Comparison of ENCODE assay signal across 24 cellular contexts in the genomic region with DNA sequence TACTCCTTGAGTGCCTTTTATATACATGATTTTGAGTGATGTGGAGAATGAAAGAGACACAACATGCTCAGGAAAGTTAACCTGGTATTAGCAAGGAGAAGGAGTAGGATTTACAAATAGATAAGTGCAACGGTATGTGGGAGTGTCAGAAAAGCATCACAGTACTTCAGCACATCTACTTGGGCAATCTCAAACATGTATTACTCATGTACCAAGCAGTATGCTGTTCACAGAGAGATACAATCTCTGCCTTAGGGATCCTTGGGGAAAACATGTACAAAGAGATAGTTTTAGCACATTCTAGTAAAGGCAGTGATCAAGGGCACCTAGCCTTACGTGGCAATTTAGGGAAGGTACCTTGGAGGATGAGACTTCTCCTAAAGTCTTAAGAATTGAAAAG.
DNase-seq lines count a peak whose midpoint lies in the region; ATAC-seq and TF ChIP-seq lines count a peak whose summit lies in the region.
"Had no signal": no experiment of that assay in that cellular context is flagged by ENCODE, and none has a peak within 500 bp of the region (broad histone marks: within the 10 kb centered on the region; RNA-seq: fewer than 3 reads in every experiment).

No MANE protein-coding gene starts in this region.

- H3K4me3 ChIP-seq in fibroblast of mammary gland (ENCODE audit: control insufficient read depth, low read depth, low read length), result no peak overlapping the region
- no peak overlapping the region for H3K4me3 ChIP-seq in psoas muscle
- H3K4me3 ChIP-seq in neural progenitor cell, result no peak overlapping the region
- H3K4me3 ChIP-seq: cardiac muscle cell, GM23338, right atrium auricular region had no signal

- H3K27me3 ChIP-seq in psoas muscle (ENCODE audit: insufficient read depth in 3 of 3, low read length in 2 of 3), result no peaks in the 10 kb centered on the region
- no peaks in the 10 kb centered on the region for H3K27me3 ChIP-seq in neural progenitor cell
- H3K27me3 ChIP-seq: right atrium auricular region had no signal

- H3K9ac ChIP-seq in neural progenitor cell, result no peak overlapping the region

- H3K27ac ChIP-seq in psoas muscle, result peak overlapping the region; percentile 62
- H3K27ac ChIP-seq in neural progenitor cell, result no peak overlapping the region
- H3K27ac ChIP-seq: cardiac muscle cell had no signal

- H3F3A ChIP-seq in neural progenitor cell (ENCODE audit: low read depth), result no peaks in the 10 kb centered on the region

- intact Hi-C loops in psoas muscle (cut with DNase I), result no loop called here

- DNase-seq in ELR (ENCODE audit: low read depth), result peak; percentile 43
- DNase-seq in amniotic epithelial cell (ENCODE audit: low read depth), result peak; percentile 98
- peak; percentile 70 for DNase-seq in fibroblast of mammary gland (ENCODE audit: low read depth)
- no peak for DNase-seq in psoas muscle
- DNase-seq in activated T-cell treated with anti-CD3 and anti-CD28 coated beads, Interleukin-2, amount 50 U/mL, for 1 hour, result no peak
- no peak for DNase-seq in NCI-H2081 treated with DMSO at 0.1 percent for 48 hours (lab: John Stamatoyannopoulos, UW)
- no peak for DNase-seq in neural progenitor cell (ENCODE audit: low spot score)
- DNase-seq: ACHN; activated CD8-positive, alpha-beta T cell treated with anti-CD3 and anti-CD28 coated beads, Interleukin-2, amount 10 ng/mL, durations not matched to agents 7 days and 5 days; activated naive CD8-positive, alpha-beta T cell treated with anti-CD3 and anti-CD28 coated beads for 36 hours; activated T-cell treated with anti-CD3 and anti-CD28 coated beads, Interleukin-2, amount 50 U/mL, for 48 hours; CD4-positive, CD25-positive, alpha-beta regulatory T cell; foreskin melanocyte; MM.1S; NCI-H187; SHP77; stimulated activated CD4-positive, alpha-beta T cell treated with anti-CD3 and anti-CD28 coated beads, Interleukin-1b, Interleukin-23, amount 100 ng/mL, for 48 hours had no signal

- no peaks in the 10 kb centered on the region for H3K79me2 ChIP-seq in neural progenitor cell (ENCODE audit: low read depth)

- H3K27ac Mint-ChIP-seq in neural progenitor cell, result no peak overlapping the region
- H3K27ac Mint-ChIP-seq: activated CD8-positive, alpha-beta T cell treated with anti-CD3 and anti-CD28 coated beads, Interleukin-2, amount 10 ng/mL, durations not matched to agents 7 days and 5 days; activated naive CD8-positive, alpha-beta T cell treated with anti-CD3 and anti-CD28 coated beads for 36 hours; CD4-positive, CD25-positive, alpha-beta regulatory T cell; GM23338; stimulated activated naive CD8-positive, alpha-beta T cell treated with anti-CD3 and anti-CD28 coated beads, Interleukin-15, Interleukin-2, amounts not matched to agents 100 ng/mL and 50 ng/mL, for 24 hours; WTC11 had no signal

- 64 to 83% (median 74%) methylated on average over 2 of the region's 2 CpGs for WGBS in psoas muscle, 3 donors

- H3K4me2 ChIP-seq in neural progenitor cell, result no peak overlapping the region
- H3K4me2 ChIP-seq: GM23338 had no signal

- H3K9me3 ChIP-seq in psoas muscle (no peaks in the 10 kb centered on the region), neural progenitor cell (ENCODE audit: low read depth) (no peaks in the 10 kb centered on the region)
- H3K9me3 ChIP-seq: right atrium auricular region had no signal

- H3K4me1 ChIP-seq in psoas muscle, result peaks cover 69% of the 10 kb centered on the region
- H3K4me1 ChIP-seq in neural progenitor cell, result no peaks in the 10 kb centered on the region

- no peaks in the 10 kb centered on the region for H3K27me3 Mint-ChIP-seq in neural progenitor cell (ENCODE audit: insufficient read depth, low read depth)
- H3K27me3 Mint-ChIP-seq: activated naive CD8-positive, alpha-beta T cell treated with anti-CD3 and anti-CD28 coated beads for 36 hours; CD4-positive, CD25-positive, alpha-beta regulatory T cell; stimulated activated naive CD8-positive, alpha-beta T cell treated with anti-CD3 and anti-CD28 coated beads, Interleukin-15, Interleukin-2, amounts not matched to agents 100 ng/mL and 50 ng/mL, for 24 hours had no signal

- H3K4me3 Mint-ChIP-seq in neural progenitor cell, result no peak overlapping the region
- H3K4me3 Mint-ChIP-seq: activated CD8-positive, alpha-beta T cell treated with anti-CD3 and anti-CD28 coated beads, Interleukin-2, amount 10 ng/mL, durations not matched to agents 7 days and 5 days; activated naive CD8-positive, alpha-beta T cell treated with anti-CD3 and anti-CD28 coated beads for 36 hours; CD4-positive, CD25-positive, alpha-beta regulatory T cell; GM23338; stimulated activated naive CD8-positive, alpha-beta T cell treated with anti-CD3 and anti-CD28 coated beads, Interleukin-15, Interleukin-2, amounts not matched to agents 100 ng/mL and 50 ng/mL, for 24 hours; WTC11 had no signal

- H3K9me3 Mint-ChIP-seq in neural progenitor cell, result no peaks in the 10 kb centered on the region
- H3K9me3 Mint-ChIP-seq: activated naive CD8-positive, alpha-beta T cell treated with anti-CD3 and anti-CD28 coated beads for 36 hours; GM23338; stimulated activated naive CD8-positive, alpha-beta T cell treated with anti-CD3 and anti-CD28 coated beads, Interleukin-15, Interleukin-2, amounts not matched to agents 100 ng/mL and 50 ng/mL, for 24 hours; WTC11 had no signal

- H3K4me1 Mint-ChIP-seq in neural progenitor cell, result peaks cover 15% of the 10 kb centered on the region
- H3K4me1 Mint-ChIP-seq: GM23338, WTC11 had no signal

- no peak for TF ChIP-seq CTCF in fibroblast of mammary gland (conservative IDR thresholded peaks at IDR 0.05; ENCODE audit: control insufficient read depth, insufficient read depth, low read depth, low read length)
- TF ChIP-seq CTCF in psoas muscle (IDR thresholded peaks at IDR 0.05), result no peak
- no peak for TF ChIP-seq CTCF in neural progenitor cell (IDR thresholded peaks at IDR 0.05)

- no peak overlapping the region for H2AFZ ChIP-seq in neural progenitor cell (replicated peaks)
- H2AFZ ChIP-seq: GM23338 had no signal

- no peaks in the 10 kb centered on the region for H4K20me1 ChIP-seq in neural progenitor cell (ENCODE audit: low read depth)

- ATAC-seq in psoas muscle (peak; percentile 52 to 79 (median 70)), HG03095 (IDR thresholded peaks at IDR 0.05; ENCODE audit: unreplicated experiment) (no peak)
- ATAC-seq: activated CD8-positive, alpha-beta T cell treated with anti-CD3 and anti-CD28 coated beads, Interleukin-2, amount 10 ng/mL, durations not matched to agents 7 days and 5 days; GM23338; HepG2; WTC11 had no signal

- peaks cover 0 to under 1% of the 10 kb centered on the region in 2 donors for H3K36me3 ChIP-seq in psoas muscle (ENCODE audit: insufficient read depth in 1 of 2, low read depth in 1 of 2)
- no peaks in the 10 kb centered on the region for H3K36me3 ChIP-seq in neural progenitor cell
- H3K36me3 ChIP-seq: cardiac muscle cell, right atrium auricular region had no signal

- no peaks in the 10 kb centered on the region for H3K36me3 Mint-ChIP-seq in neural progenitor cell
- H3K36me3 Mint-ChIP-seq: WTC11 had no signal

Comparison
In these comparisons a context has a peak if more than half of its experiments do, and no peak if none do; other contexts are left out.
1. DNase-seq: peak in ELR (single experiment), amniotic epithelial cell (single experiment) and fibroblast of mammary gland (single experiment); none in psoas muscle (0 of 2), activated T-cell treated with anti-CD3 and anti-CD28 coated beads, Interleukin-2, amount 50 U/mL, for 1 hour (single experiment), NCI-H2081 treated with DMSO at 0.1 percent for 48 hours (single experiment) and neural progenitor cell (single experiment).